Comparison of ENCODE assay signal across 8 cellular contexts in the genomic region with DNA sequence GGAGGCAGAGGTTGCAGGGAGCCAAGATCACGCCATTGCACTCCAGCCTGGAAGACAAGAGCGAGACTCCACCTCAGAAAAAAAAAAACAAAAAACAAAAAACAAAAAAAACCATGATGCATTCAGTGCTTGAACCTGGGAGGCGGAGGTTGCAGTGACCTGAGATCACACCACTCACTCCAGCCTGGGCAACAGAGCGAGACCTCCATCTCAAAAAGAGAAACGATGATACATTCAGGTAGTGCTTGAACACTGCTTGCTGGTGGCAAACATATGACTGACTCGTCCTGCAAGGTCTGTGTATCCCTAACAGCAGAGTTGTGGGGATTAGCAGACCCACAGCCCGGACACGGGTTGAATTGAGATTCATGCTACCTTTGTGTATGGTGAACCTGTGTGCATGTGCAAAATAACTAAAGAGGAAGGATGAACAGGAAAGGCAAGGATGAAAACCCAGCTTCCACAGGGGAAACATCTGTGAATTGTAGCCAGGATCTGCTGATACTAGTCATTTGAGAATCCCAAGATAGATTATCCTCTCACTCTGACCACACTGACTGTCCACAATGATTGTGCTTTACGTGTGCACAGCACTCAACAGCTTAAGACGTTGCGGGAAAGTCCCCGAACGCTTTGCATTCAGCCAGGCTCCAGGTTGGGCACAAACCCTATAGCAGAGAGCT. TPM values are rescaled to one million over a fixed set of nuclear protein-coding genes. Genes with fewer than 3 reads are reported as not detected.
DNase-seq lines count a peak whose midpoint lies in the region; ATAC-seq and TF ChIP-seq lines count a peak whose summit lies in the region.

No MANE protein-coding gene starts in this region.

- in situ Hi-C loops in transverse colon (cut with MboI; ENCODE audit: low pct_ligation_motif_present in 1 of 4, low pct_unique_long_range_greater_than_20kb in 1 of 4, low sequenced_read_pairs in 3 of 4) = no loop called here

- H3K4me3 ChIP-seq in BLaER1 (no peak overlapping the region), transverse colon (no peak overlapping the region)

- peaks cover 98% of the 10 kb centered on the region for H3K4me1 ChIP-seq in BLaER1
- H3K4me1 ChIP-seq in transverse colon = peaks cover 63 to 86% (median 79%) of the 10 kb centered on the region in 4 donors

- H3K36me3 ChIP-seq in BLaER1 (no peaks in the 10 kb centered on the region), transverse colon (no peaks in the 10 kb centered on the region)

- H3K9me3 ChIP-seq in BLaER1 (no peaks in the 10 kb centered on the region), transverse colon (no peaks in the 10 kb centered on the region)

- H3K9ac ChIP-seq in BLaER1 = peak overlapping the region; percentile 42; the same call in 1 of the 2 replicates

- no peak for TF ChIP-seq EP300 in transverse colon (IDR thresholded peaks at IDR 0.05; ENCODE audit: low read depth)

- H4K20me1 ChIP-seq in BLaER1 = no peaks in the 10 kb centered on the region

- H3K27me3 ChIP-seq in BLaER1 (no peaks in the 10 kb centered on the region), transverse colon (no peaks in the 10 kb centered on the region)

- DNase-seq in GM19240 (ENCODE audit: insufficient read length, low spot score) = peak; percentile 64
- no peak for DNase-seq in epithelial cell of prostate (ENCODE audit: low read depth, low spot score)
- DNase-seq in transverse colon = no peak
- DNase-seq in activated CD4-positive, alpha-beta T cell treated with anti-CD3 and anti-CD28 coated beads for 4 hours = no peak
- DNase-seq in T-helper 1 cell = no peak
- no peak for DNase-seq in cerebellar nuclear complex (lab: John Stamatoyannopoulos, UW)

- peak; percentile 69 for ATAC-seq in HG03354 (IDR thresholded peaks at IDR 0.05; ENCODE audit: poor library complexity, severe bottlenecking, unreplicated experiment)

- H3K4me2 ChIP-seq in BLaER1 = peak overlapping the region; percentile 76

- TF ChIP-seq CTCF in transverse colon (IDR thresholded peaks at IDR 0.05) = no peak

- WGBS in transverse colon (ENCODE audit: low coverage in 1 of 2), 2 donors = 68 to 80% methylated on average over 5 to 13 of the region's 13 CpGs

- TF ChIP-seq POLR2A in transverse colon (IDR thresholded peaks at IDR 0.05) = no peak

- intact Hi-C loops in transverse colon (cut with DNase I; ENCODE audit: low total_unique reads) = no loop called here

- H3K27ac ChIP-seq in BLaER1 = peak overlapping the region; percentile 75
- H3K27ac ChIP-seq in epithelial cell of prostate = peak overlapping the region; percentile 81
- peak overlapping the region; percentile 92 to 94 (median 93) for H3K27ac ChIP-seq in transverse colon

RNA-seq across cellular contexts. Expression of a gene that starts 52.4 kb away (rescaled TPM):
- 10 to 100 TPM in 1 of 4 donors, 1 to 10 TPM in 2, under 1 TPM in 1; 0.37 to 11.1 (median 6.5) TPM for total RNA-seq in transverse colon

RNA-seq across cellular contexts. Expression of a gene that starts 53.0 kb away (rescaled TPM):
- total RNA-seq in transverse colon = 10 to 100 TPM; 20.2 to 27.3 (median 24.6) TPM
